In genomic region chr17:8918811-8919210, GRCh38 we compare ENCODE assay signal across 24 cellular contexts. TPM values are rescaled to one million over a fixed set of nuclear protein-coding genes. Genes with fewer than 3 reads are reported as not detected.
DNase-seq lines count a peak whose midpoint lies in the region; ATAC-seq, FAIRE-seq and TF ChIP-seq lines count a peak whose summit lies in the region.
"Had no signal": no experiment of that assay in that cellular context is flagged by ENCODE, and none has a peak within 500 bp of the region (broad histone marks: within the 10 kb centered on the region; RNA-seq: fewer than 3 reads in every experiment).

No MANE protein-coding gene starts in this region.

- no peak overlapping the region for H2AK5ac ChIP-seq in mesendoderm (ENCODE audit: low read length)

- no peaks in the 10 kb centered on the region for H3K36me3 ChIP-seq in bronchial epithelial cell (ENCODE audit: control insufficient read depth, insufficient read depth, low read length)
- H3K36me3 ChIP-seq in neutrophil = peaks cover 6% of the 10 kb centered on the region
- H3K36me3 ChIP-seq in mesendoderm (ENCODE audit: control insufficient read depth, insufficient read depth, low read length) = no peaks in the 10 kb centered on the region

- H2BK120ac ChIP-seq in mesendoderm (ENCODE audit: low read depth, low read length) = no peak overlapping the region

- FAIRE-seq in bronchial epithelial cell (lab: Jason Lieb, UNC) = no peak
- FAIRE-seq: D721Med had no signal

- peaks cover 74 to 89% of the 10 kb centered on the region in 2 experiments for H3K4me1 ChIP-seq in neutrophil (ENCODE audit: control insufficient read depth in 1 of 2, insufficient read depth in 1 of 2, low read depth in 1 of 2, low read length in 1 of 2)
- H3K4me1 ChIP-seq in mesendoderm (ENCODE audit: control insufficient read depth, low read depth, low read length) = no peaks in the 10 kb centered on the region
- H3K4me1 ChIP-seq: psoas muscle, testis had no signal

- TF ChIP-seq CTCF in bronchial epithelial cell (IDR thresholded peaks at IDR 0.05; ENCODE audit: insufficient read depth, low read length, severe bottlenecking) (no peak), neutrophil (IDR thresholded peaks at IDR 0.05) (no peak)

- no peak overlapping the region for H3K56ac ChIP-seq in mesendoderm (ENCODE audit: low read length)

- no peak overlapping the region for H3K4me2 ChIP-seq in mesendoderm (ENCODE audit: low read length)
- H3K4me2 ChIP-seq: hepatocyte had no signal

- no peak overlapping the region for H2BK15ac ChIP-seq in mesendoderm (replicated peaks; ENCODE audit: low read depth)

- DNase-seq in EL = peak; percentile 66
- DNase-seq in OCI-M1 (lab: John Stamatoyannopoulos, UW) = peak; percentile 24
- peak; percentile 40 for DNase-seq in bronchial epithelial cell (ENCODE audit: low read depth)
- DNase-seq in DMS153 (lab: John Stamatoyannopoulos, UW) = no peak
- DNase-seq in mesendoderm = no peak
- DNase-seq: activated CD4-positive, alpha-beta memory T cell treated with anti-CD3 and anti-CD28 coated beads, Interleukin-2, amount 10 ng/mL, durations not matched to agents 7 days and 5 days; activated naive CD8-positive, alpha-beta T cell treated with anti-CD3 and anti-CD28 coated beads, Interleukin-2, amount 50 U/mL, for 24 hours; activated T-cell treated with anti-CD3 and anti-CD28 coated beads, Interleukin-2, amount 50 U/mL, for 48 hours; effector memory CD4-positive, alpha-beta T cell; kidney glomerular epithelial cell; NCI-H1436 treated with DMSO at 0.1 percent for 48 hours; nephron progenitor cell; NK-92 treated with Interleukin-12 subunit alpha and Interleukin-12 subunit beta, amount 100 ng/mL, for 24 hours; psoas muscle; Right ventricle myocardium superior; stimulated activated CD8-positive, alpha-beta memory T cell treated with anti-CD3 and anti-CD28 coated beads, Interleukin-4, amount 100 ng/mL, for 48 hours; T-helper 1 cell; testis had no signal

- no peaks in the 10 kb centered on the region for H3K79me1 ChIP-seq in mesendoderm (ENCODE audit: low read length)

- H3K27me3 ChIP-seq in bronchial epithelial cell (ENCODE audit: control insufficient read depth, insufficient read depth, low read length) (no peaks in the 10 kb centered on the region), neutrophil (no peaks in the 10 kb centered on the region), mesendoderm (ENCODE audit: insufficient read depth, low read length, poor library complexity) (no peaks in the 10 kb centered on the region)
- H3K27me3 ChIP-seq: hepatocyte, testis had no signal

- H3K18ac ChIP-seq in mesendoderm (ENCODE audit: low read length) = no peak overlapping the region

- no peak overlapping the region for H3K23ac ChIP-seq in mesendoderm (ENCODE audit: low read length)

- H2BK5ac ChIP-seq in mesendoderm (ENCODE audit: low read length) = no peak overlapping the region

- H3K9ac ChIP-seq in mesendoderm (ENCODE audit: low read length) = no peak overlapping the region

- WGBS in mesendoderm (ENCODE audit: extremely low coverage, insufficient coverage, low lambda C conversion rate) = no CpG with 5 or more reads among the region's 2 CpGs

- no peak overlapping the region for H3K4me3 ChIP-seq in bronchial epithelial cell (ENCODE audit: low read depth, low read length)
- H3K4me3 ChIP-seq in neutrophil (ENCODE audit: low read depth in 1 of 2, low read length in 1 of 2) = no peak overlapping the region
- H3K4me3 ChIP-seq in mesendoderm (ENCODE audit: low read length) = no peak overlapping the region
- H3K4me3 ChIP-seq: hepatocyte, psoas muscle, testis had no signal

- no peaks in the 10 kb centered on the region for H3K79me2 ChIP-seq in mesendoderm (ENCODE audit: control insufficient read depth, insufficient read depth, low read length)
- H3K79me2 ChIP-seq: hepatocyte had no signal

- H4K8ac ChIP-seq in mesendoderm (ENCODE audit: low read depth, low read length) = no peak overlapping the region

- H3K4ac ChIP-seq in mesendoderm (ENCODE audit: low read depth, low read length) = no peak overlapping the region

- H4K5ac ChIP-seq in mesendoderm (ENCODE audit: low read length) = no peak overlapping the region

- no peaks in the 10 kb centered on the region for H3K9me3 ChIP-seq in neutrophil
- H3K9me3 ChIP-seq: testis had no signal

- H3K27ac ChIP-seq in neutrophil (peak overlapping the region; percentile 96), mesendoderm (ENCODE audit: low read depth, low read length) (no peak overlapping the region)
- H3K27ac ChIP-seq: hepatocyte, psoas muscle, testis, VCaP had no signal

- ATAC-seq in GM18909 (IDR thresholded peaks at IDR 0.05; ENCODE audit: poor library complexity, unreplicated experiment) = no peak
- no peak for ATAC-seq in GM18519 (IDR thresholded peaks at IDR 0.05; ENCODE audit: low FRiP score, unreplicated experiment)
- ATAC-seq: activated naive CD8-positive, alpha-beta T cell treated with anti-CD3 and anti-CD28 coated beads, Interleukin-2, amount 50 U/mL, for 24 hours; psoas muscle had no signal

RNA-seq across cellular contexts. Expression of gene PIK3R5, which starts 46.7 kb away (rescaled TPM):
- not detected in 2 replicates for total RNA-seq in bronchial epithelial cell
- polyA plus RNA-seq in mesendoderm (2013, experiment 1 of 2) = 2.2 TPM
- 1.7 TPM for polyA plus RNA-seq in mesendoderm (2013, experiment 2 of 2)
- polyA plus RNA-seq: hepatocyte had no signal

RNA-seq across cellular contexts. Expression of gene PIK3R6, which starts 51.3 kb away (rescaled TPM):
- total RNA-seq in bronchial epithelial cell = not detected in 2 replicates
- polyA plus RNA-seq in mesendoderm (2013, experiment 1 of 2) = 0.01 TPM
- 0.03 TPM for polyA plus RNA-seq in mesendoderm (2013, experiment 2 of 2)

Comparison
In these comparisons a context has a peak if more than half of its experiments do, and no peak if none do; other contexts are left out.
1. DNase-seq: peak in EL (single experiment), OCI-M1 (single experiment) and bronchial epithelial cell (single experiment); none in DMS153 (single experiment) and mesendoderm (single experiment).